8 cellular contexts compared by ENCODE assay signal in the genomic region with DNA sequence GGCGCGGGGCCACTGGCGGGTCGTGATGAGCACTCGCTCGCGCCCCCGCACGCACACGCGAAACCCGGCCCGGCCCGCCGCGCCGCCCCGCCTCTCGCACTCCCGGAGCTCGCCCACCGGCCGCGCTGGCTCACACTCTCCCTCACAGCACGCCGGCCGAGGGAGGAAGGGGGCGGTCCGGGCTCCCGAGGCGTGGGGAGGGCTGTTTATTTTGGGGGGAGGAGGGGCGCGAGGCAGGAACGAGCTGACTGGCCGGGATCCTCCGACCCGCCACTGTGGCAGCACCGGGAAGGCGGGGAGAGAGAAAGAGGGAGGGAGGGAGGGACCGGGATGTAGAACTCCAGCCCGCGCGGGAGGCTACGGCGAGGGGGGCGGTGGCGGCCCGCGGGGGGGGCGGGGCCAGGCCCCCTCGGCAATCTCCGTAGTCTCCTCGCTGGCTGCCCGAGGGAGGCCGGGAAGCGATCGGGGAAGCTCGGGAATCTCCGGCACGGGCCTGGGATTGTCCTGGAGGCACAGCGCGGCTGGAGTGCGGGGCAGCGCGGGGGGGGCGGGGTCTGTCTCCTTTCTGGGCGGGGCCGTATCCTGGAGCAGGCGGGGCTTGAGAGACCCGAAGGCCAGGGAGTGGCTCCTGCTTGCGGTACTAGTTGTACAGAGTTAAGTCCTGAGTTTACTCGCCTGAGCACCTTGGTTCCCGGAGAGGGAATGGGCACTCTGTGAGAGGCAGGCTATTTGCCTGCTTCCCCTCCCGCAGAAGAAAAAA. TPM values are rescaled to one million over a fixed set of nuclear protein-coding genes. Genes with fewer than 3 reads are reported as not detected.
DNase-seq lines count a peak whose midpoint lies in the region; ATAC-seq and TF ChIP-seq lines count a peak whose summit lies in the region.

A gene with protein sequence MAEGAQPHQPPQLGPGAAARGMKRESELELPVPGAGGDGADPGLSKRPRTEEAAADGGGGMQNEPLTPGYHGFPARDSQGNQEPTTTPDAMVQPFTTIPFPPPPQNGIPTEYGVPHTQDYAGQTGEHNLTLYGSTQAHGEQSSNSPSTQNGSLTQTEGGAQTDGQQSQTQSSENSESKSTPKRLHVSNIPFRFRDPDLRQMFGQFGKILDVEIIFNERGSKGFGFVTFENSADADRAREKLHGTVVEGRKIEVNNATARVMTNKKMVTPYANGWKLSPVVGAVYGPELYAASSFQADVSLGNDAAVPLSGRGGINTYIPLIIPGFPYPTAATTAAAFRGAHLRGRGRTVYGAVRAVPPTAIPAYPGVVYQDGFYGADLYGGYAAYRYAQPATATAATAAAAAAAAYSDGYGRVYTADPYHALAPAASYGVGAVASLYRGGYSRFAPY (minus strand): TSS at position 179 of the 760 bp plus-strand sequence. CDS start 399 bp downstream, outside the sequence.

- TF ChIP-seq POLR2A in thyroid gland (IDR thresholded peaks at IDR 0.05): peak in 1 of 2 donors; percentile 80

- no peaks in the 10 kb centered on the region for H3K36me3 ChIP-seq in thyroid gland

- H3K27me3 ChIP-seq in thyroid gland: no peaks in the 10 kb centered on the region

- peak within 1 kb of the TSS; percentile 83 to 87 (median 85) for H3K27ac ChIP-seq in thyroid gland

- peak within 1 kb of the TSS; percentile 42 to 91 (median 63) for H3K4me3 ChIP-seq in thyroid gland (replicated peaks in 1 of 3)

- intact Hi-C loops in left cardiac atrium (cut with DNase I) (loop anchor here in 1 of 2 donors (5.0 kb wide), 1 partner anchor 97 kb away; no protein-coding TSS in a partner anchor), thyroid gland (cut with DNase I) (no loop called here)

- DNase-seq in GM19238 (ENCODE audit: insufficient read length, low spot score) (peak; percentile 65), NCI-H1694 (lab: John Stamatoyannopoulos, UW) (peak; percentile 75), T-helper 2 cell (peak; percentile 27 to 57 (median 41)), anterior cingulate cortex (lab: John Stamatoyannopoulos, UW) (peak; percentile 74 to 98 (median 92)), left cardiac atrium (peak; percentile 98), pons (ENCODE audit: low spot score) (peak; percentile 88), thyroid gland (peak; percentile 98)

- H3K4me1 ChIP-seq in thyroid gland: peaks cover 15 to 19% of the 10 kb centered on the region in 2 donors

- H3K9me3 ChIP-seq in thyroid gland: no peaks in the 10 kb centered on the region

- 0 to 1% methylated on average over 31 to 33 of the region's 74 CpGs for WGBS in thyroid gland, 2 donors

- no peak for TF ChIP-seq CTCF in thyroid gland (IDR thresholded peaks at IDR 0.05)

- ATAC-seq in left cardiac atrium (peak; percentile 95 to 96), HG02840 (IDR thresholded peaks at IDR 0.05; ENCODE audit: low FRiP score, unreplicated experiment) (no peak)

RNA-seq across cellular contexts. Expression of the gene that starts here (rescaled TPM):
- total RNA-seq in left cardiac atrium (10 to 100 TPM; 71.5 to 73.6 TPM), thyroid gland (100 to 1,000 TPM; 103 to 139 (median 108) TPM)

Comparison
In these comparisons a context has a peak if more than half of its experiments do, and no peak if none do; other contexts are left out.
1. DNase-seq: peak in every context shown above with its lines; median percentile 98 in left cardiac atrium; 98 in thyroid gland; 92 in anterior cingulate cortex; 88 in pons; 75 in NCI-H1694; 65 in GM19238; 41 in T-helper 2 cell.